ENCODE assay signal across 18 cellular contexts in genomic region chr1:203600782-203601513, GRCh38. TPM values are rescaled to one million over a fixed set of nuclear protein-coding genes. Genes with fewer than 3 reads are reported as not detected.
DNase-seq lines count a peak whose midpoint lies in the region; ATAC-seq and TF ChIP-seq lines count a peak whose summit lies in the region.
"Had no signal": no experiment of that assay in that cellular context is flagged by ENCODE, and none has a peak within 500 bp of the region (broad histone marks: within the 10 kb centered on the region; RNA-seq: fewer than 3 reads in every experiment).

No MANE protein-coding gene starts in this region.

- peak overlapping the region; percentile 14 for H3K9ac ChIP-seq in NT2/D1 (ENCODE audit: insufficient read length, low read depth)
- H3K9ac ChIP-seq in smooth muscle cell (ENCODE audit: low read depth): peak overlapping the region; percentile 26

- POLR2A ChIA-PET in activated CD4-positive, alpha-beta T cell treated with anti-CD3 and anti-CD28 coated beads for 36 hours (lab: Charles Lee): no interaction called here
- POLR2A ChIA-PET in activated CD8-positive, alpha-beta T cell treated with anti-CD3 and anti-CD28 coated beads for 36 hours (lab: Charles Lee): no interaction called here
- POLR2A ChIA-PET in CD4-positive, alpha-beta memory T cell (lab: Charles Lee; ENCODE audit: partially characterized antibody): no interaction called here

- H3K9me3 ChIP-seq in NT2/D1 (ENCODE audit: insufficient read depth, low read length) (no peaks in the 10 kb centered on the region), smooth muscle cell (replicated peaks; ENCODE audit: low read depth) (no peaks in the 10 kb centered on the region)
- H3K9me3 ChIP-seq in CD4-positive, alpha-beta memory T cell (ENCODE audit: control insufficient read depth in 1 of 2, low read length in 2 of 2): no peaks in the 10 kb centered on the region
- H3K9me3 ChIP-seq: pancreas had no signal

- no peaks in the 10 kb centered on the region for H3K9me3 Mint-ChIP-seq in activated CD4-positive, alpha-beta T cell treated with anti-CD3 and anti-CD28 coated beads for 36 hours (ENCODE audit: low read depth)
- no peaks in the 10 kb centered on the region for H3K9me3 Mint-ChIP-seq in activated CD8-positive, alpha-beta T cell treated with anti-CD3 and anti-CD28 coated beads for 36 hours
- H3K9me3 Mint-ChIP-seq in CD4-positive, alpha-beta memory T cell: no peaks in the 10 kb centered on the region
- H3K9me3 Mint-ChIP-seq: CD8-positive, alpha-beta T cell had no signal

- peak overlapping the region; percentile 23 for H2AFZ ChIP-seq in smooth muscle cell (ENCODE audit: low read depth)

- H3K4me2 ChIP-seq in smooth muscle cell: peak overlapping the region; percentile 40

- CTCF ChIA-PET in activated CD4-positive, alpha-beta T cell treated with anti-CD3 and anti-CD28 coated beads for 36 hours (lab: Charles Lee): interaction anchor here (1.0 kb wide), 1 partner anchor 19 kb away, joined by 4 read pairs; no protein-coding TSS in a partner anchor
- CTCF ChIA-PET in activated CD8-positive, alpha-beta T cell treated with anti-CD3 and anti-CD28 coated beads for 36 hours (lab: Charles Lee): no interaction called here
- CTCF ChIA-PET in CD4-positive, alpha-beta memory T cell (lab: Charles Lee; ENCODE audit: partially characterized antibody): interaction anchor here (1.1 to 2.7 kb wide), 2 partner anchors 20 to 25 kb away, joined by 3 to 7 read pairs; no protein-coding TSS in a partner anchor

- H3K79me2 ChIP-seq in smooth muscle cell (ENCODE audit: low read depth): no peaks in the 10 kb centered on the region

- TF ChIP-seq CTCF in smooth muscle cell (IDR thresholded peaks at IDR 0.05; ENCODE audit: borderline replicate concordance, insufficient read depth, poor library complexity, severe bottlenecking) (no peak), lower leg skin (IDR thresholded peaks at IDR 0.05) (no peak)
- TF ChIP-seq CTCF in activated CD8-positive, alpha-beta T cell treated with anti-CD3 and anti-CD28 coated beads for 36 hours (IDR thresholded peaks at IDR 0.05): no peak

- peaks cover 33% of the 10 kb centered on the region for H3F3A ChIP-seq in smooth muscle cell (ENCODE audit: low read depth)

- 36% methylated on average over 9 of the region's 9 CpGs for WGBS in smooth muscle cell (ENCODE audit: low lambda C conversion rate)
- WGBS in lower leg skin, 2 donors: 80 to 84% methylated on average over 9 of the region's 9 CpGs

- intact Hi-C loops in activated CD4-positive, alpha-beta T cell treated with anti-CD3 and anti-CD28 coated beads for 36 hours (cut with DNase I, micrococcal nuclease): no loop called here
- intact Hi-C loops in left cardiac atrium (cut with DNase I): no loop called here
- intact Hi-C loops in activated CD8-positive, alpha-beta T cell treated with anti-CD3 and anti-CD28 coated beads for 36 hours (cut with micrococcal nuclease): no loop called here
- intact Hi-C loops in CD4-positive, alpha-beta memory T cell (cut with micrococcal nuclease): no loop called here
- intact Hi-C loops in lower leg skin (cut with DNase I; ENCODE audit: low total_unique reads): no loop called here

- no peak for ATAC-seq in activated CD4-positive, alpha-beta T cell treated with anti-CD3 and anti-CD28 coated beads for 36 hours
- ATAC-seq in left cardiac atrium: peak; percentile 25 to 53
- ATAC-seq in activated CD8-positive, alpha-beta T cell treated with anti-CD3 and anti-CD28 coated beads for 36 hours: no peak
- ATAC-seq: CD8-positive, alpha-beta T cell; Panc1; pancreas had no signal

- no peaks in the 10 kb centered on the region for H3K27me3 Mint-ChIP-seq in activated CD4-positive, alpha-beta T cell treated with anti-CD3 and anti-CD28 coated beads for 36 hours
- H3K27me3 Mint-ChIP-seq in activated CD8-positive, alpha-beta T cell treated with anti-CD3 and anti-CD28 coated beads for 36 hours: no peaks in the 10 kb centered on the region
- H3K27me3 Mint-ChIP-seq in CD4-positive, alpha-beta memory T cell: peaks cover 0 to 1% of the 10 kb centered on the region in 2 donors

- TF ChIP-seq POLR2A in lower leg skin (IDR thresholded peaks at IDR 0.05): no peak

- peaks cover 9% of the 10 kb centered on the region for H3K4me1 Mint-ChIP-seq in activated CD4-positive, alpha-beta T cell treated with anti-CD3 and anti-CD28 coated beads for 36 hours
- H3K4me1 Mint-ChIP-seq in activated CD8-positive, alpha-beta T cell treated with anti-CD3 and anti-CD28 coated beads for 36 hours (ENCODE audit: low read depth): peaks cover 8% of the 10 kb centered on the region
- peaks cover 15 to 24% (median 19%) of the 10 kb centered on the region in 4 donors for H3K4me1 Mint-ChIP-seq in CD4-positive, alpha-beta memory T cell

- H3K27me3 ChIP-seq in NT2/D1 (ENCODE audit: insufficient read depth, insufficient read length): no peaks in the 10 kb centered on the region
- no peaks in the 10 kb centered on the region for H3K27me3 ChIP-seq in smooth muscle cell (ENCODE audit: low read depth)
- no peaks in the 10 kb centered on the region for H3K27me3 ChIP-seq in CD4-positive, alpha-beta memory T cell (ENCODE audit: insufficient read depth, low read length)
- H3K27me3 ChIP-seq: pancreas had no signal

- H3K36me3 Mint-ChIP-seq in activated CD4-positive, alpha-beta T cell treated with anti-CD3 and anti-CD28 coated beads for 36 hours (ENCODE audit: low read depth): no peaks in the 10 kb centered on the region
- H3K36me3 Mint-ChIP-seq in activated CD8-positive, alpha-beta T cell treated with anti-CD3 and anti-CD28 coated beads for 36 hours (ENCODE audit: low read depth): no peaks in the 10 kb centered on the region
- H3K36me3 Mint-ChIP-seq in CD4-positive, alpha-beta memory T cell: no peaks in the 10 kb centered on the region
- H3K36me3 Mint-ChIP-seq: CD8-positive, alpha-beta T cell had no signal

- peak overlapping the region; percentile 87 for H3K27ac ChIP-seq in smooth muscle cell (ENCODE audit: low read depth)
- H3K27ac ChIP-seq in CD4-positive, alpha-beta memory T cell (ENCODE audit: low read depth, low read length): no peak overlapping the region
- H3K27ac ChIP-seq: HL-60, pancreas had no signal

- no peak overlapping the region for H3K4me3 Mint-ChIP-seq in activated CD4-positive, alpha-beta T cell treated with anti-CD3 and anti-CD28 coated beads for 36 hours
- H3K4me3 Mint-ChIP-seq in activated CD8-positive, alpha-beta T cell treated with anti-CD3 and anti-CD28 coated beads for 36 hours: no peak overlapping the region
- H3K4me3 Mint-ChIP-seq in CD4-positive, alpha-beta memory T cell: no peak overlapping the region
- H3K4me3 Mint-ChIP-seq: CD8-positive, alpha-beta T cell had no signal

- H3K4me1 ChIP-seq in NT2/D1 (ENCODE audit: insufficient read depth, insufficient read length): peaks cover 24% of the 10 kb centered on the region
- H3K4me1 ChIP-seq in smooth muscle cell (ENCODE audit: low read depth): peaks cover 40% of the 10 kb centered on the region
- H3K4me1 ChIP-seq in CD4-positive, alpha-beta memory T cell (ENCODE audit: insufficient read depth, low read length): peaks cover 19% of the 10 kb centered on the region
- H3K4me1 ChIP-seq: pancreas had no signal

- no peaks in the 10 kb centered on the region for H3K36me3 ChIP-seq in NT2/D1 (ENCODE audit: insufficient read depth, insufficient read length, low read length)
- H3K36me3 ChIP-seq in smooth muscle cell (ENCODE audit: low read depth): no peaks in the 10 kb centered on the region
- H3K36me3 ChIP-seq in CD4-positive, alpha-beta memory T cell (ENCODE audit: insufficient read depth, low read length): no peaks in the 10 kb centered on the region
- H3K36me3 ChIP-seq: pancreas had no signal

- no peaks in the 10 kb centered on the region for H4K20me1 ChIP-seq in smooth muscle cell (ENCODE audit: low read depth)

- peak overlapping the region; percentile 51 for H3K27ac Mint-ChIP-seq in activated CD4-positive, alpha-beta T cell treated with anti-CD3 and anti-CD28 coated beads for 36 hours
- no peak overlapping the region for H3K27ac Mint-ChIP-seq in activated CD8-positive, alpha-beta T cell treated with anti-CD3 and anti-CD28 coated beads for 36 hours
- H3K27ac Mint-ChIP-seq in CD4-positive, alpha-beta memory T cell: peak overlapping the region in 2 of 7 donors; percentile 30 to 32
- H3K27ac Mint-ChIP-seq: CD8-positive, alpha-beta T cell had no signal

- no peak overlapping the region for H3K4me3 ChIP-seq in NT2/D1 (ENCODE audit: insufficient read length, low read depth)
- no peak overlapping the region for H3K4me3 ChIP-seq in smooth muscle cell
- no peak overlapping the region for H3K4me3 ChIP-seq in CD4-positive, alpha-beta memory T cell (ENCODE audit: low read length in 2 of 2)
- no peak overlapping the region for H3K4me3 ChIP-seq in lower leg skin (ENCODE audit: low read depth, poor library complexity, severe bottlenecking)
- H3K4me3 ChIP-seq: pancreas had no signal

- no peak for DNase-seq in activated CD4-positive, alpha-beta T cell treated with anti-CD3 and anti-CD28 coated beads for 36 hours
- no peak for DNase-seq in activated CD4-positive, alpha-beta T cell treated with anti-CD3 and anti-CD28 coated beads, Interleukin-2, amount 50 U/mL, for 1 hour
- DNase-seq in NT2/D1 (ENCODE audit: low read depth, low spot score) (no peak), left cardiac atrium (no peak), smooth muscle cell (lab: John Stamatoyannopoulos, UW; ENCODE audit: unreplicated experiment) (no peak), lower leg skin (ENCODE audit: low spot score in 2 of 2) (no peak)
- DNase-seq in activated CD8-positive, alpha-beta T cell treated with anti-CD3 and anti-CD28 coated beads for 36 hours: no peak
- no peak for DNase-seq in CD4-positive, alpha-beta memory T cell
- DNase-seq: activated T-cell treated with anti-CD3 and anti-CD28 coated beads for 4 hours; CD8-positive, alpha-beta T cell; foreskin fibroblast; NCI-H1694 treated with DMSO at 0.1 percent for 48 hours; NCI-H510A treated with DMSO at 0.1 percent for 48 hours; pancreas; stimulated activated CD4-positive, alpha-beta T cell treated with anti-CD3 and anti-CD28 coated beads, Interleukin-12 subunit alpha, Interleukin-12 subunit beta, amount 100 ng/mL, for 4 hours; T-helper 1 cell had no signal

RNA-seq across cellular contexts. Expression of gene ATP2B4, which starts 25.7 kb away (rescaled TPM):
- 10 to 100 TPM; 36.2 to 38.8 TPM for total RNA-seq in activated CD4-positive, alpha-beta T cell treated with anti-CD3 and anti-CD28 coated beads for 36 hours
- total RNA-seq in left cardiac atrium (100 to 1,000 TPM in 1 of 2 donors, 10 to 100 TPM in 1; 81.4 to 102 TPM), smooth muscle cell (104 and 113 TPM in 2 replicates), lower leg skin (100 to 1,000 TPM; 128 to 140 (median 132) TPM)
- polyA plus RNA-seq in smooth muscle cell: 31.1 and 49.3 TPM in 2 replicates
- total RNA-seq in activated CD8-positive, alpha-beta T cell treated with anti-CD3 and anti-CD28 coated beads for 36 hours: 10 to 100 TPM; 12.0 to 15.9 TPM
- total RNA-seq in CD4-positive, alpha-beta memory T cell: 10 to 100 TPM; 97.2 to 98.6 TPM
- polyA plus RNA-seq in CD4-positive, alpha-beta memory T cell: 10 to 100 TPM; 14.8 to 41.7 TPM

Comparison
In these comparisons a context has a peak if more than half of its experiments do, and no peak if none do; other contexts are left out.
1. ATAC-seq: peak in left cardiac atrium (2 of 2); none in activated CD4-positive, alpha-beta T cell treated with anti-CD3 and anti-CD28 coated beads for 36 hours (single experiment) and activated CD8-positive, alpha-beta T cell treated with anti-CD3 and anti-CD28 coated beads for 36 hours (single experiment).